Comparison of ENCODE assay signal across 1 cellular context in genomic region chr1:24490101-24490781, GRCh38.
A peak's percentile ranks its signal among the peaks of the same experiment; 100 is the strongest.
TF ChIP-seq lines count a peak whose summit lies in the region.

No MANE protein-coding gene starts in this region.

TF ChIP-seq in K562, 482 proteins besides CTCF, POLR2A, EP300 and RAD21 (continued from another document):
- TF ChIP-seq ZNF318 (IDR thresholded peaks at IDR 0.05; ENCODE audit: borderline replicate concordance in 1 of 2, low read depth in 1 of 2) = no peak
- TF ChIP-seq SMARCE1 (IDR thresholded peaks at IDR 0.05) = no peak
- TF ChIP-seq ZNF253 (CRISPR knock-in tag; conservative IDR thresholded peaks at IDR 0.05) = no peak
- no peak for TF ChIP-seq ZNF124 (CRISPR knock-in tag; IDR thresholded peaks at IDR 0.05)
- no peak for TF ChIP-seq ZNF764 (CRISPR knock-in tag; IDR thresholded peaks at IDR 0.05; ENCODE audit: low read depth)
- TF ChIP-seq SMARCC2 (IDR thresholded peaks at IDR 0.05; ENCODE audit: low read depth) = no peak
- TF ChIP-seq GABPA (tag; conservative IDR thresholded peaks at IDR 0.05; ENCODE audit: low read depth) = no peak
- no peak for TF ChIP-seq GTF2A2 (tag; IDR thresholded peaks at IDR 0.05)
- TF ChIP-seq MCM5 (IDR thresholded peaks at IDR 0.05; ENCODE audit: low read depth) = no peak
- no peak for TF ChIP-seq ATF7 (IDR thresholded peaks at IDR 0.05)
- TF ChIP-seq ZNF197 (CRISPR knock-in tag; IDR thresholded peaks at IDR 0.05; ENCODE audit: low read depth) = no peak
- no peak for TF ChIP-seq RCOR1 (IDR thresholded peaks at IDR 0.05; ENCODE audit: borderline replicate concordance in 1 of 2, low read depth in 2 of 2, low read length in 2 of 2)
- TF ChIP-seq ZNF140 (CRISPR knock-in tag; IDR thresholded peaks at IDR 0.05) = no peak
- peak; percentile 71 for TF ChIP-seq ASH1L (IDR thresholded peaks at IDR 0.05; ENCODE audit: borderline replicate concordance, low read depth, partially characterized antibody)
- no peak for TF ChIP-seq ZNF282 (CRISPR knock-in tag; IDR thresholded peaks at IDR 0.05)
